7 cellular contexts compared by ENCODE assay signal in the genomic region with DNA sequence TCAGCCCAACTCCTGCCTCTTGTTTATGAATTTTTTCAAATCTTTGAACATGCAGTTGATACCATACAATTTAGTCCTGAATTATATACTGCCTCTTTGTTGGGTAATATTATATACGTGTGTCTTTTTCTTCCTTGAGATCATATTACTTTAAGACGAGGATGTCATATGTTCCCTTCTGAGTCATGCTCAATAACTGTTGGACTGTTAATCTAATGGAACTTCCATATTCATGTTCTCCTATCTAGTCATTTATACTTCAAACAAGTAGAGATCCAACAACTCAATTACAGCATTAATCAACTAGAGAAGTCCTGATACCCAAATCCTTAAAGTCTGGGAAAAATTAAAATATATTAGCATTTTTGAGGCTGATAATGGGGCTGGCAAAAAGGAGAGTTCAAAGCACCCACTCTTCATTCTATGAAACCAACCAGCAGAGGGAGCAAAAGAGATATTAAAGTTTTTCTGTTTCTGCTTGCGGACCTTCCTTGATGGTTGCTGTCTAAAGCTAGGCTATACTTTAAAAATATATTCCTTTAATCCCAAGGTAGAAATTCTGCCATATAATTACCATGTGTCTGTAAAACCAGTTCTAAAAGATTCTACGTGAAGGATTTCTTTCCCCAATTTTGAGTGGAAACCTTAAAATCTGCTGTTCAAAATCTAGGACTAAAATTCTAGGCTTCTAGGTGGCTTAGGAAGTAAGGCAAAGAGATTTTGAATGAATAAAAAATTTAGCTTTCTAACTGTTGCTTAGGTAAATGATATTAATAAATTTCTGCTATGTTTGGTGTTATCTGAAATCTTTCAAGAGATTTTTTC.
DNase-seq lines count a peak whose midpoint lies in the region; ATAC-seq and TF ChIP-seq lines count a peak whose summit lies in the region.

No MANE protein-coding gene starts in this region.

- H3K4me1 ChIP-seq in NT2/D1 (ENCODE audit: insufficient read depth, insufficient read length): no peaks in the 10 kb centered on the region
- H3K4me1 ChIP-seq in endocrine pancreas (ENCODE audit: control insufficient read depth, insufficient read depth, low read length): peaks cover 3% of the 10 kb centered on the region
- no peaks in the 10 kb centered on the region for H3K4me1 ChIP-seq in neural progenitor cell

- no peaks in the 10 kb centered on the region for H4K20me1 ChIP-seq in neural progenitor cell (ENCODE audit: low read depth)

- peaks cover 5% of the 10 kb centered on the region for H3K4me1 Mint-ChIP-seq in neural progenitor cell

- H3K9ac ChIP-seq in NT2/D1 (ENCODE audit: insufficient read length, low read depth) (no peak overlapping the region), endocrine pancreas (ENCODE audit: control insufficient read depth, insufficient read depth, low read length) (no peak overlapping the region), neural progenitor cell (no peak overlapping the region)

- H2AFZ ChIP-seq in neural progenitor cell (replicated peaks): peak overlapping the region; percentile 81

- TF ChIP-seq CTCF in GM12864 (IDR thresholded peaks at IDR 0.05; ENCODE audit: low read depth, low read length, missing control alignments): peak; percentile 46
- peak; percentile 78 for TF ChIP-seq CTCF in neural progenitor cell (IDR thresholded peaks at IDR 0.05)

- H3K27me3 ChIP-seq in NT2/D1 (ENCODE audit: insufficient read depth, insufficient read length): no peaks in the 10 kb centered on the region
- H3K27me3 ChIP-seq in endocrine pancreas (ENCODE audit: control insufficient read depth, insufficient read depth, low read length): no peaks in the 10 kb centered on the region
- H3K27me3 ChIP-seq in neural progenitor cell: no peaks in the 10 kb centered on the region

- peak; percentile 80 for ATAC-seq in HG02759 (IDR thresholded peaks at IDR 0.05; ENCODE audit: unreplicated experiment)
- no peak for ATAC-seq in GM21367 (IDR thresholded peaks at IDR 0.05; ENCODE audit: unreplicated experiment)
- ATAC-seq in HG02938 (IDR thresholded peaks at IDR 0.05; ENCODE audit: unreplicated experiment): no peak

- H3K27me3 Mint-ChIP-seq in neural progenitor cell (ENCODE audit: insufficient read depth, low read depth): no peaks in the 10 kb centered on the region

- H3K4me3 Mint-ChIP-seq in neural progenitor cell: no peak overlapping the region

- H3K36me3 Mint-ChIP-seq in neural progenitor cell: no peaks in the 10 kb centered on the region

- H3K27ac Mint-ChIP-seq in neural progenitor cell: no peak overlapping the region

- H3K9me3 ChIP-seq in NT2/D1 (ENCODE audit: insufficient read depth, low read length) (no peaks in the 10 kb centered on the region), endocrine pancreas (ENCODE audit: control insufficient read depth, low read length) (no peaks in the 10 kb centered on the region), neural progenitor cell (ENCODE audit: low read depth) (no peaks in the 10 kb centered on the region)

- H3K9me3 Mint-ChIP-seq in neural progenitor cell: peaks cover 2% of the 10 kb centered on the region

- no peak overlapping the region for H3K27ac ChIP-seq in neural progenitor cell

- no peaks in the 10 kb centered on the region for H3K79me2 ChIP-seq in neural progenitor cell (ENCODE audit: low read depth)

- H3K36me3 ChIP-seq in NT2/D1 (ENCODE audit: insufficient read depth, insufficient read length, low read length) (no peaks in the 10 kb centered on the region), endocrine pancreas (ENCODE audit: control insufficient read depth, insufficient read depth, low read length) (no peaks in the 10 kb centered on the region), neural progenitor cell (no peaks in the 10 kb centered on the region)

- H3F3A ChIP-seq in neural progenitor cell (ENCODE audit: low read depth): no peaks in the 10 kb centered on the region

- DNase-seq in GM12864 (ENCODE audit: low read depth) (no peak), NT2/D1 (ENCODE audit: low read depth, low spot score) (peak; percentile 11), neural progenitor cell (ENCODE audit: low spot score) (peak; percentile 55)

- no peak overlapping the region for H3K4me2 ChIP-seq in neural progenitor cell

- H3K4me3 ChIP-seq in GM12864 (ENCODE audit: low read depth, low read length) (no peak overlapping the region), NT2/D1 (ENCODE audit: insufficient read length, low read depth) (no peak overlapping the region), endocrine pancreas (ENCODE audit: control insufficient read depth, insufficient read depth, low read length) (peak overlapping the region; percentile 52), neural progenitor cell (no peak overlapping the region)
